ENCODE assay signal across 13 cellular contexts in the genomic region with DNA sequence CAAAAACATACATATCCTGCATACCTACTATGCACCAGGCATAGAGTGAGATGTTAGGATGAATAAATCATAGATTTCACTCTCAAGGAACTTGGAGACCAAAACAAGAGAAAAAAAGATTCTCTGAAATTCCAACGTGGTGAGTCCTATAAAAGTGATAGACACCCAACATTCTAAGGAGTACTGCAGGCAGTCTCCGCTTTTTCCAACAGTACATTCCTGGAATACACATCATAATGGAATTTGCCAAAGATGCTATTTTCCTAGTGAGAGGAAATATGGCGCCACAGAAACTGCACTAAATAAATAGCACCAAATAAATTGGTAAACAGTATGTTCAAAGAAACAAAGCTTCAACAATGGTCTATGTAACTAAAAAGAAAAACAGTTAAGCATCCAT. TPM values are rescaled to one million over a fixed set of nuclear protein-coding genes. Genes with fewer than 3 reads are reported as not detected.
A peak's percentile ranks its signal among the peaks of the same experiment; 100 is the strongest.
DNase-seq lines count a peak whose midpoint lies in the region; ATAC-seq, FAIRE-seq and TF ChIP-seq lines count a peak whose summit lies in the region.
"Had no signal": no experiment of that assay in that cellular context is flagged by ENCODE, and none has a peak within 500 bp of the region (broad histone marks: within the 10 kb centered on the region; RNA-seq: fewer than 3 reads in every experiment).

No MANE protein-coding gene starts in this region.

- H3K9me1 ChIP-seq in endothelial cell of umbilical vein (replicated peaks; ENCODE audit: control insufficient read depth, extremely low read depth, insufficient read depth, low read length) = no peaks in the 10 kb centered on the region

- H3K4me3 ChIP-seq in endothelial cell of umbilical vein (replicated peaks in 1 of 3; ENCODE audit: insufficient read depth in 1 of 3, low read depth in 1 of 3, low read length in 3 of 3) (no peak overlapping the region), osteoblast (ENCODE audit: insufficient read depth, low read length) (no peak overlapping the region), A673 (ENCODE audit: low read depth, low read length, poor library complexity, severe bottlenecking) (no peak overlapping the region)
- H3K4me3 ChIP-seq: spleen had no signal

- TF ChIP-seq POLR2A in endothelial cell of umbilical vein (IDR thresholded peaks at IDR 0.05; ENCODE audit: low read depth, low read length) = no peak

- H3K36me3 Mint-ChIP-seq in activated CD4-positive, alpha-beta T cell treated with anti-CD3 and anti-CD28 coated beads for 36 hours (ENCODE audit: low read depth) = peaks cover 76% of the 10 kb centered on the region

- no peak for FAIRE-seq in endothelial cell of umbilical vein (lab: Jason Lieb, UNC)
- FAIRE-seq: A204.1, endometrium had no signal

- CTCF ChIA-PET in activated CD4-positive, alpha-beta T cell treated with anti-CD3 and anti-CD28 coated beads for 36 hours (lab: Charles Lee) = interaction anchor here (0.6 to 2.5 kb wide), 10 partner anchors 15 to 104 kb away, joined by 3 to 7 read pairs (median 4); no protein-coding TSS in a partner anchor
- CTCF ChIA-PET in endothelial cell of umbilical vein (lab: Charles Lee) (no interaction called here), A673 (lab: Charles Lee) (no interaction called here)

- H2AFZ ChIP-seq in endothelial cell of umbilical vein (ENCODE audit: low read depth, low read length) = no peak overlapping the region
- no peak overlapping the region for H2AFZ ChIP-seq in osteoblast (ENCODE audit: low read length)

- TF ChIP-seq CTCF in endothelial cell of umbilical vein (IDR thresholded peaks at IDR 0.05; ENCODE audit: extremely low read depth in 1 of 2, insufficient read depth in 1 of 2, low read depth in 1 of 2, low read length in 2 of 2) (no peak), osteoblast (IDR thresholded peaks at IDR 0.05; ENCODE audit: extremely low read depth, low read depth, low read length) (no peak), A673 (conservative IDR thresholded peaks at IDR 0.05; ENCODE audit: low read depth, low read length) (no peak)

- POLR2A ChIA-PET in activated CD4-positive, alpha-beta T cell treated with anti-CD3 and anti-CD28 coated beads for 36 hours (lab: Charles Lee) = interaction anchor here (0.6 kb wide), 1 partner anchor 11 kb away, joined by 3 read pairs; no protein-coding TSS in a partner anchor
- POLR2A ChIA-PET in endothelial cell of umbilical vein (lab: Charles Lee) = no interaction called here
- POLR2A ChIA-PET in A673 (lab: Charles Lee; ENCODE audit: low non-redundant PET) = no interaction called here

- peaks cover 7% of the 10 kb centered on the region for H3K9me3 Mint-ChIP-seq in activated CD4-positive, alpha-beta T cell treated with anti-CD3 and anti-CD28 coated beads for 36 hours (ENCODE audit: low read depth)
- H3K9me3 Mint-ChIP-seq: stimulated activated effector memory CD8-positive, alpha-beta T cell treated with anti-CD3 and anti-CD28 coated beads, Interleukin-12 subunit alpha, Interleukin-12 subunit beta, amount 100 ng/mL, for 72 hours had no signal

- no peaks in the 10 kb centered on the region for H3K27me3 ChIP-seq in endothelial cell of umbilical vein (ENCODE audit: control insufficient read depth in 2 of 2, insufficient read depth in 2 of 2, low read length in 2 of 2)
- no peaks in the 10 kb centered on the region for H3K27me3 ChIP-seq in osteoblast (ENCODE audit: insufficient read depth, low read length)
- no peaks in the 10 kb centered on the region for H3K27me3 ChIP-seq in A673 (replicated peaks; ENCODE audit: insufficient read depth, low read depth, low read length, poor library complexity)
- H3K27me3 ChIP-seq: spleen had no signal

- H3K9me3 ChIP-seq in endothelial cell of umbilical vein (replicated peaks; ENCODE audit: control insufficient read depth, insufficient read depth, low read length) (no peaks in the 10 kb centered on the region), osteoblast (ENCODE audit: low read depth, low read length) (no peaks in the 10 kb centered on the region), A673 (ENCODE audit: low read depth, low read length, poor library complexity, severe bottlenecking) (no peaks in the 10 kb centered on the region)

- intact Hi-C loops in activated CD4-positive, alpha-beta T cell treated with anti-CD3 and anti-CD28 coated beads for 36 hours (cut with DNase I, micrococcal nuclease) = loop anchor here in 1 of 2 experiments (1.0 kb wide), 2 partner anchors 16 to 29 kb away; no protein-coding TSS in a partner anchor
- intact Hi-C loops in endothelial cell of umbilical vein (cut with micrococcal nuclease) (loop anchor here (1.0 kb wide), 1 partner anchor 100 kb away; no protein-coding TSS in a partner anchor), A673 (cut with micrococcal nuclease; ENCODE audit: unreplicated experiment) (no loop called here)

- no peak for DNase-seq in activated CD4-positive, alpha-beta T cell treated with anti-CD3 and anti-CD28 coated beads for 36 hours
- DNase-seq in activated CD4-positive, alpha-beta T cell treated with anti-CD3 and anti-CD28 coated beads for 4 hours = no peak
- DNase-seq in RPMI7951 (ENCODE audit: low read depth) (peak; percentile 77), endothelial cell of umbilical vein (ENCODE audit: low read depth, low spot score) (peak; percentile 70), osteoblast (ENCODE audit: insufficient read length, low spot score, missing footprints) (peak; percentile 81), A673 (ENCODE audit: low spot score) (no peak), NCI-H1048 (lab: John Stamatoyannopoulos, UW) (no peak)
- DNase-seq in activated effector memory CD4-positive, alpha-beta T cell treated with Interleukin-2 at 50 U/mL for 16 hours = no peak
- DNase-seq: NCI-H446, spleen had no signal

- H3K4me1 Mint-ChIP-seq in activated CD4-positive, alpha-beta T cell treated with anti-CD3 and anti-CD28 coated beads for 36 hours = peaks cover 87% of the 10 kb centered on the region

- H3K4me1 ChIP-seq in endothelial cell of umbilical vein (ENCODE audit: control insufficient read depth, extremely low read depth, insufficient read depth, low read length) (peaks cover 53% of the 10 kb centered on the region), osteoblast (ENCODE audit: insufficient read depth, low read length) (peaks cover 20% of the 10 kb centered on the region), A673 (ENCODE audit: insufficient read depth, low read length, poor library complexity, severe bottlenecking) (peaks cover 20% of the 10 kb centered on the region)

- H3K4me3 Mint-ChIP-seq in activated CD4-positive, alpha-beta T cell treated with anti-CD3 and anti-CD28 coated beads for 36 hours = no peak overlapping the region

- H3K79me2 ChIP-seq in endothelial cell of umbilical vein (ENCODE audit: control insufficient read depth, insufficient read depth, low read length) (peaks cover 90% of the 10 kb centered on the region), osteoblast (ENCODE audit: insufficient read depth, low read length) (peaks cover 49% of the 10 kb centered on the region)

- H3K27ac Mint-ChIP-seq in activated CD4-positive, alpha-beta T cell treated with anti-CD3 and anti-CD28 coated beads for 36 hours = peak overlapping the region; percentile 90

- no peak for ATAC-seq in activated CD4-positive, alpha-beta T cell treated with anti-CD3 and anti-CD28 coated beads for 36 hours

- dilution Hi-C loops in endothelial cell of umbilical vein (cut with MboI; ENCODE audit: extremely low pct_ligation_motif_present, low sequenced_read_pairs) = no loop called here

- BruUV-seq in endothelial cell of umbilical vein (replicated peaks; lab: Mats Ljungman, UMichigan) (no TSS peak), A673 (replicated peaks; lab: Mats Ljungman, UMichigan) (no TSS peak)

- H3K9ac ChIP-seq in endothelial cell of umbilical vein (replicated peaks; ENCODE audit: extremely low read depth, insufficient read depth, low read length) = peak overlapping the region; percentile 65

- H4K20me1 ChIP-seq in endothelial cell of umbilical vein (replicated peaks; ENCODE audit: control insufficient read depth, extremely low read depth, insufficient read depth, low read length) = no peaks in the 10 kb centered on the region
- H4K20me1 ChIP-seq in osteoblast (ENCODE audit: insufficient read depth, low read length) = no peaks in the 10 kb centered on the region

- H3K27me3 Mint-ChIP-seq in activated CD4-positive, alpha-beta T cell treated with anti-CD3 and anti-CD28 coated beads for 36 hours = no peaks in the 10 kb centered on the region

- H3K27ac ChIP-seq in endothelial cell of umbilical vein (ENCODE audit: insufficient read depth, low read depth, low read length) (peak overlapping the region; percentile 91), osteoblast (ENCODE audit: low read depth, low read length) (peak overlapping the region; percentile 13), A673 (ENCODE audit: low read depth, low read length, poor library complexity, severe bottlenecking) (no peak overlapping the region)

- H3K36me3 ChIP-seq in endothelial cell of umbilical vein (ENCODE audit: control insufficient read depth in 2 of 2, extremely low read depth in 1 of 2, insufficient read depth in 2 of 2, low read length in 2 of 2) = peaks cover 0 to 7% of the 10 kb centered on the region in 2 experiments
- H3K36me3 ChIP-seq in osteoblast (ENCODE audit: insufficient read depth, low read length) = no peaks in the 10 kb centered on the region
- H3K36me3 ChIP-seq in A673 (ENCODE audit: insufficient read depth, low read length, poor library complexity, severe bottlenecking) = peaks cover 34% of the 10 kb centered on the region

- H3K4me2 ChIP-seq in endothelial cell of umbilical vein (ENCODE audit: insufficient read depth, low read length) (peak overlapping the region; percentile 71), osteoblast (ENCODE audit: insufficient read depth, low read length) (no peak overlapping the region)

TF ChIP-seq in endothelial cell of umbilical vein, 7 proteins besides CTCF, POLR2A, EP300 and RAD21 (continues in another document):
- no peak for TF ChIP-seq MAX (IDR thresholded peaks at IDR 0.05; ENCODE audit: insufficient read depth, insufficient read length)

RNA-seq across cellular contexts. Expression of gene TMEM123, which starts 6.0 kb away (rescaled TPM):
- 100 to 1,000 TPM; 179 to 392 TPM for total RNA-seq in activated CD4-positive, alpha-beta T cell treated with anti-CD3 and anti-CD28 coated beads for 36 hours
- total RNA-seq in RPMI7951 (2014; rRNA removed; shearing (Covaris generic)) = 188 and 257 TPM in 2 replicates
- total RNA-seq in endothelial cell of umbilical vein (199 and 257 TPM in 2 replicates), osteoblast (89.3 and 91.9 TPM in 2 replicates), A673 (2021) (210 and 214 TPM in 2 replicates)
- 201 and 312 TPM in 2 replicates for polyA plus RNA-seq in endothelial cell of umbilical vein
- 242 and 305 TPM in 2 replicates for polyA plus RNA-seq in endothelial cell of umbilical vein (2011; cell fraction: cytosol; rRNA removed)
- polyA plus RNA-seq in endothelial cell of umbilical vein (2011; cell fraction: nucleus; rRNA removed) = 91.7 and 117 TPM in 2 replicates
- polyA plus RNA-seq in endothelial cell of umbilical vein (2012) = 358 and 382 TPM in 2 replicates
- polyA minus RNA-seq in endothelial cell of umbilical vein = 498 and 610 TPM in 2 replicates
- 83.6 TPM for polyA minus RNA-seq in endothelial cell of umbilical vein (2011; cell fraction: cytosol; rRNA and poly(A)+ RNA removed)
- polyA minus RNA-seq in endothelial cell of umbilical vein (2011; cell fraction: nucleus; rRNA and poly(A)+ RNA removed) = 162 and 269 TPM in 2 replicates

Comparison
In these comparisons a context has a peak if more than half of its experiments do, and no peak if none do; other contexts are left out.
1. DNase-seq: peak in RPMI7951 (single experiment), endothelial cell of umbilical vein (single experiment) and osteoblast (single experiment); none in activated CD4-positive, alpha-beta T cell treated with anti-CD3 and anti-CD28 coated beads for 36 hours (single experiment), activated CD4-positive, alpha-beta T cell treated with anti-CD3 and anti-CD28 coated beads for 4 hours (0 of 2), A673 (single experiment), NCI-H1048 (single experiment) and activated effector memory CD4-positive, alpha-beta T cell treated with Interleukin-2 at 50 U/mL for 16 hours (single experiment).